30 cellular contexts compared by ENCODE assay signal in genomic region chr5:91257301-91257700, GRCh38.
"Had no signal": no experiment of that assay in that cellular context is flagged by ENCODE, and none has a peak within 500 bp of the region (broad histone marks: within the 10 kb centered on the region; RNA-seq: fewer than 3 reads in every experiment).

No MANE protein-coding gene starts in this region.

- H3K4me3 ChIP-seq: ascending aorta, esophagus squamous epithelium, heart left ventricle, ovary, upper lobe of right lung had no signal

- H3K27ac ChIP-seq: ascending aorta, epithelial cell of prostate, esophagus squamous epithelium, heart left ventricle, neutrophil, ovary, upper lobe of right lung, VCaP had no signal

- H3K9me3 ChIP-seq: ascending aorta, esophagus squamous epithelium, heart left ventricle, neutrophil, ovary, upper lobe of right lung had no signal

- DNase-seq: activated CD4-positive, alpha-beta T cell treated with anti-CD3 and anti-CD28 coated beads for 48 hours; activated CD4-positive, alpha-beta T cell treated with anti-CD3 and anti-CD28 coated beads, Interleukin-2, amount 50 U/mL, for 48 hours; activated CD8-positive, alpha-beta memory T cell treated with anti-CD3 and anti-CD28 coated beads, Interleukin-2, amount 50 U/mL, for 4 hours; activated effector memory CD4-positive, alpha-beta T cell treated with anti-CD3 and anti-CD28 coated beads, Interleukin-2, amount 50 U/mL, for 16 hours; activated naive CD4-positive, alpha-beta T cell treated with anti-CD3 and anti-CD28 coated beads for 36 hours; activated naive CD8-positive, alpha-beta T cell treated with anti-CD3 and anti-CD28 coated beads for 36 hours; activated T-cell treated with anti-CD3 and anti-CD28 coated beads, Interleukin-2, amount 50 U/mL, for 1 hour; caudate nucleus; effector CD8-positive, alpha-beta T cell; esophagus squamous epithelium; heart left ventricle; left cardiac atrium; left ventricle myocardium superior; nephron progenitor cell; ovary; retina; stimulated activated CD4-positive, alpha-beta T cell treated with anti-CD3 and anti-CD28 coated beads, Interleukin-1b, Interleukin-23, amount 100 ng/mL, for 48 hours; stimulated activated CD4-positive, alpha-beta T cell treated with anti-CD3 and anti-CD28 coated beads, Interleukin-4, amount 100 ng/mL, for 4 hours; stimulated activated CD8-positive, alpha-beta memory T cell treated with anti-CD3 and anti-CD28 coated beads, Interleukin-4, amount 100 ng/mL, for 48 hours; stimulated activated naive CD8-positive, alpha-beta T cell treated with anti-CD3 and anti-CD28 coated beads, Interleukin-15, amount 100 ng/mL, for 72 hours; substantia nigra; SW 1271; T-helper 9 cell; upper lobe of right lung had no signal

- ATAC-seq: heart left ventricle; left cardiac atrium; left ventricle myocardium superior; sciatic nerve; stimulated activated memory B cell treated with anti-CD40 and anti-IgM and Interleukin-4, amounts not matched to agents 10 μg/mL and 1 μg/mL and 100 μg/mL, for 72 hours; stimulated activated naive CD8-positive, alpha-beta T cell treated with anti-CD3 and anti-CD28 coated beads, Interleukin-15, amount 100 ng/mL, for 72 hours; upper lobe of right lung had no signal

- H3K36me3 ChIP-seq: ascending aorta, esophagus squamous epithelium, heart left ventricle, neutrophil, ovary, upper lobe of right lung had no signal

- H3K27me3 ChIP-seq: ascending aorta, esophagus squamous epithelium, heart left ventricle, neutrophil, ovary, upper lobe of right lung had no signal

- H3K4me1 ChIP-seq: ascending aorta, esophagus squamous epithelium, heart left ventricle, upper lobe of right lung had no signal
